In genomic region chr9:83445703-83446102, GRCh38 we compare ENCODE assay signal across 18 cellular contexts.
"Had no signal": no experiment of that assay in that cellular context is flagged by ENCODE, and none has a peak within 500 bp of the region (broad histone marks: within the 10 kb centered on the region; RNA-seq: fewer than 3 reads in every experiment).

No MANE protein-coding gene starts in this region.

- H3K36me3 Mint-ChIP-seq: stimulated activated memory B cell treated with anti-CD40 and anti-IgM and Interleukin-4, amounts not matched to agents 10 μg/mL and 1 μg/mL and 100 μg/mL, for 72 hours; type B pancreatic cell had no signal

- H3K9me3 Mint-ChIP-seq: central memory CD8-positive, alpha-beta T cell; stimulated activated memory B cell treated with anti-CD40 and anti-IgM and Interleukin-4, amounts not matched to agents 10 μg/mL and 1 μg/mL and 100 μg/mL, for 72 hours; type B pancreatic cell had no signal

- H3K4me1 Mint-ChIP-seq: central memory CD8-positive, alpha-beta T cell; naive thymus-derived CD8-positive, alpha-beta T cell; stimulated activated memory B cell treated with anti-CD40 and anti-IgM and Interleukin-4, amounts not matched to agents 10 μg/mL and 1 μg/mL and 100 μg/mL, for 72 hours had no signal

- ATAC-seq: left lung; naive thymus-derived CD8-positive, alpha-beta T cell; stimulated activated memory B cell treated with anti-CD40 and anti-IgM and Interleukin-4, amounts not matched to agents 10 μg/mL and 1 μg/mL and 100 μg/mL, for 72 hours; stimulated activated naive CD8-positive, alpha-beta T cell treated with anti-CD3 and anti-CD28 coated beads, Interleukin-15, Interleukin-2, amounts not matched to agents 100 U/mL and 50 U/mL, for 24 hours had no signal

- H3K4me3 Mint-ChIP-seq: central memory CD8-positive, alpha-beta T cell; naive thymus-derived CD8-positive, alpha-beta T cell; stimulated activated memory B cell treated with anti-CD40 and anti-IgM and Interleukin-4, amounts not matched to agents 10 μg/mL and 1 μg/mL and 100 μg/mL, for 72 hours; type B pancreatic cell had no signal

- H3K27me3 Mint-ChIP-seq: central memory CD8-positive, alpha-beta T cell; naive thymus-derived CD8-positive, alpha-beta T cell; stimulated activated memory B cell treated with anti-CD40 and anti-IgM and Interleukin-4, amounts not matched to agents 10 μg/mL and 1 μg/mL and 100 μg/mL, for 72 hours; type B pancreatic cell had no signal

- DNase-seq: dermis blood vessel endothelial cell; effector memory CD4-positive, alpha-beta T cell; erythroblast; esophagus squamous epithelium; head of caudate nucleus; kidney; left lung; naive thymus-derived CD8-positive, alpha-beta T cell; sigmoid colon; spleen; stimulated activated CD4-positive, alpha-beta T cell treated with anti-CD3 and anti-CD28 coated beads, Interleukin-4, amount 100 ng/mL, for 4 hours; stimulated activated naive CD8-positive, alpha-beta T cell treated with anti-CD3 and anti-CD28 coated beads, Interleukin-15, Interleukin-2, amounts not matched to agents 100 U/mL and 50 U/mL, for 24 hours; substantia nigra; testis; tibial artery had no signal

- H3K27ac Mint-ChIP-seq: stimulated activated memory B cell treated with anti-CD40 and anti-IgM and Interleukin-4, amounts not matched to agents 10 μg/mL and 1 μg/mL and 100 μg/mL, for 72 hours; type B pancreatic cell had no signal
